1 cellular context compared by ENCODE assay signal in the genomic region with DNA sequence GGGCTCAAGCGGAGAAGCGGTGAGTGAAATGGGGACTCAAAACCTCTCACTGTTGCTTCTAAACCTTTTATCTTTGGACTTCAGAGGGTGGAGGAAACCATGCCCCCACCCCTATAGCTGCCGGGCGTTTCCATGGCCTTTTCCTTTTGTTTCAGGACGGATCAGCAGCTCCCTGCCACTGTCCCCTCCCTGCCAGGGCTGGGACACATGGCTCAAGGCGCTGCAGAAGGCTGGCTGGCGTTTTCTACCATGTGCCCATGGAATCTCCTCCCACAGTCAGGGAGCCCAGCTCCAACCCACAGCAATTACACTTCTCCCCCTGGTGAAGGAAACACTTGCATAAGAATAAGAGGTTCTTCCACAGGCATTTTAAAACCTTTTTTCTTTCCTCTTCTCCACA.
TF ChIP-seq lines count a peak whose summit lies in the region.

No MANE protein-coding gene starts in this region.

TF ChIP-seq in H1, 55 proteins besides CTCF, POLR2A, EP300 and RAD21:
- TF ChIP-seq TAF1 (IDR thresholded peaks at IDR 0.05; ENCODE audit: low read depth, low read length) (peak; percentile 50; the same call in 1 of the 2 replicates), HDAC2 (IDR thresholded peaks at IDR 0.05; ENCODE audit: borderline replicate concordance in 1 of 2, low read depth in 2 of 2, low read length in 2 of 2) (no peak), BACH1 (IDR thresholded peaks at IDR 0.05; ENCODE audit: low read length) (no peak), SRF (IDR thresholded peaks at IDR 0.05; ENCODE audit: low read depth, low read length) (no peak), SP2 (IDR thresholded peaks at IDR 0.05; ENCODE audit: low read length) (no peak), FOSL1 (IDR thresholded peaks at IDR 0.05; ENCODE audit: insufficient read depth, low read depth, low read length) (no peak), GTF2F1 (IDR thresholded peaks at IDR 0.05; ENCODE audit: borderline replicate concordance, low read depth, low read length) (no peak)
- TF ChIP-seq, protein P1, sequence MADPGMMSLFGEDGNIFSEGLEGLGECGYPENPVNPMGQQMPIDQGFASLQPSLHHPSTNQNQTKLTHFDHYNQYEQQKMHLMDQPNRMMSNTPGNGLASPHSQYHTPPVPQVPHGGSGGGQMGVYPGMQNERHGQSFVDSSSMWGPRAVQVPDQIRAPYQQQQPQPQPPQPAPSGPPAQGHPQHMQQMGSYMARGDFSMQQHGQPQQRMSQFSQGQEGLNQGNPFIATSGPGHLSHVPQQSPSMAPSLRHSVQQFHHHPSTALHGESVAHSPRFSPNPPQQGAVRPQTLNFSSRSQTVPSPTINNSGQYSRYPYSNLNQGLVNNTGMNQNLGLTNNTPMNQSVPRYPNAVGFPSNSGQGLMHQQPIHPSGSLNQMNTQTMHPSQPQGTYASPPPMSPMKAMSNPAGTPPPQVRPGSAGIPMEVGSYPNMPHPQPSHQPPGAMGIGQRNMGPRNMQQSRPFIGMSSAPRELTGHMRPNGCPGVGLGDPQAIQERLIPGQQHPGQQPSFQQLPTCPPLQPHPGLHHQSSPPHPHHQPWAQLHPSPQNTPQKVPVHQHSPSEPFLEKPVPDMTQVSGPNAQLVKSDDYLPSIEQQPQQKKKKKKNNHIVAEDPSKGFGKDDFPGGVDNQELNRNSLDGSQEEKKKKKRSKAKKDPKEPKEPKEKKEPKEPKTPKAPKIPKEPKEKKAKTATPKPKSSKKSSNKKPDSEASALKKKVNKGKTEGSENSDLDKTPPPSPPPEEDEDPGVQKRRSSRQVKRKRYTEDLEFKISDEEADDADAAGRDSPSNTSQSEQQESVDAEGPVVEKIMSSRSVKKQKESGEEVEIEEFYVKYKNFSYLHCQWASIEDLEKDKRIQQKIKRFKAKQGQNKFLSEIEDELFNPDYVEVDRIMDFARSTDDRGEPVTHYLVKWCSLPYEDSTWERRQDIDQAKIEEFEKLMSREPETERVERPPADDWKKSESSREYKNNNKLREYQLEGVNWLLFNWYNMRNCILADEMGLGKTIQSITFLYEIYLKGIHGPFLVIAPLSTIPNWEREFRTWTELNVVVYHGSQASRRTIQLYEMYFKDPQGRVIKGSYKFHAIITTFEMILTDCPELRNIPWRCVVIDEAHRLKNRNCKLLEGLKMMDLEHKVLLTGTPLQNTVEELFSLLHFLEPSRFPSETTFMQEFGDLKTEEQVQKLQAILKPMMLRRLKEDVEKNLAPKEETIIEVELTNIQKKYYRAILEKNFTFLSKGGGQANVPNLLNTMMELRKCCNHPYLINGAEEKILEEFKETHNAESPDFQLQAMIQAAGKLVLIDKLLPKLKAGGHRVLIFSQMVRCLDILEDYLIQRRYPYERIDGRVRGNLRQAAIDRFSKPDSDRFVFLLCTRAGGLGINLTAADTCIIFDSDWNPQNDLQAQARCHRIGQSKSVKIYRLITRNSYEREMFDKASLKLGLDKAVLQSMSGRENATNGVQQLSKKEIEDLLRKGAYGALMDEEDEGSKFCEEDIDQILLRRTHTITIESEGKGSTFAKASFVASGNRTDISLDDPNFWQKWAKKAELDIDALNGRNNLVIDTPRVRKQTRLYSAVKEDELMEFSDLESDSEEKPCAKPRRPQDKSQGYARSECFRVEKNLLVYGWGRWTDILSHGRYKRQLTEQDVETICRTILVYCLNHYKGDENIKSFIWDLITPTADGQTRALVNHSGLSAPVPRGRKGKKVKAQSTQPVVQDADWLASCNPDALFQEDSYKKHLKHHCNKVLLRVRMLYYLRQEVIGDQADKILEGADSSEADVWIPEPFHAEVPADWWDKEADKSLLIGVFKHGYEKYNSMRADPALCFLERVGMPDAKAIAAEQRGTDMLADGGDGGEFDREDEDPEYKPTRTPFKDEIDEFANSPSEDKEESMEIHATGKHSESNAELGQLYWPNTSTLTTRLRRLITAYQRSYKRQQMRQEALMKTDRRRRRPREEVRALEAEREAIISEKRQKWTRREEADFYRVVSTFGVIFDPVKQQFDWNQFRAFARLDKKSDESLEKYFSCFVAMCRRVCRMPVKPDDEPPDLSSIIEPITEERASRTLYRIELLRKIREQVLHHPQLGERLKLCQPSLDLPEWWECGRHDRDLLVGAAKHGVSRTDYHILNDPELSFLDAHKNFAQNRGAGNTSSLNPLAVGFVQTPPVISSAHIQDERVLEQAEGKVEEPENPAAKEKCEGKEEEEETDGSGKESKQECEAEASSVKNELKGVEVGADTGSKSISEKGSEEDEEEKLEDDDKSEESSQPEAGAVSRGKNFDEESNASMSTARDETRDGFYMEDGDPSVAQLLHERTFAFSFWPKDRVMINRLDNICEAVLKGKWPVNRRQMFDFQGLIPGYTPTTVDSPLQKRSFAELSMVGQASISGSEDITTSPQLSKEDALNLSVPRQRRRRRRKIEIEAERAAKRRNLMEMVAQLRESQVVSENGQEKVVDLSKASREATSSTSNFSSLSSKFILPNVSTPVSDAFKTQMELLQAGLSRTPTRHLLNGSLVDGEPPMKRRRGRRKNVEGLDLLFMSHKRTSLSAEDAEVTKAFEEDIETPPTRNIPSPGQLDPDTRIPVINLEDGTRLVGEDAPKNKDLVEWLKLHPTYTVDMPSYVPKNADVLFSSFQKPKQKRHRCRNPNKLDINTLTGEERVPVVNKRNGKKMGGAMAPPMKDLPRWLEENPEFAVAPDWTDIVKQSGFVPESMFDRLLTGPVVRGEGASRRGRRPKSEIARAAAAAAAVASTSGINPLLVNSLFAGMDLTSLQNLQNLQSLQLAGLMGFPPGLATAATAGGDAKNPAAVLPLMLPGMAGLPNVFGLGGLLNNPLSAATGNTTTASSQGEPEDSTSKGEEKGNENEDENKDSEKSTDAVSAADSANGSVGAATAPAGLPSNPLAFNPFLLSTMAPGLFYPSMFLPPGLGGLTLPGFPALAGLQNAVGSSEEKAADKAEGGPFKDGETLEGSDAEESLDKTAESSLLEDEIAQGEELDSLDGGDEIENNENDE (IDR thresholded peaks at IDR 0.05; ENCODE audit: insufficient replicate concordance, low read length) = no peak
- TF ChIP-seq, protein P2, sequence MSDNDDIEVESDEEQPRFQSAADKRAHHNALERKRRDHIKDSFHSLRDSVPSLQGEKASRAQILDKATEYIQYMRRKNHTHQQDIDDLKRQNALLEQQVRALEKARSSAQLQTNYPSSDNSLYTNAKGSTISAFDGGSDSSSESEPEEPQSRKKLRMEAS (IDR thresholded peaks at IDR 0.05) = peak; percentile 88
- TF ChIP-seq, protein P3, sequence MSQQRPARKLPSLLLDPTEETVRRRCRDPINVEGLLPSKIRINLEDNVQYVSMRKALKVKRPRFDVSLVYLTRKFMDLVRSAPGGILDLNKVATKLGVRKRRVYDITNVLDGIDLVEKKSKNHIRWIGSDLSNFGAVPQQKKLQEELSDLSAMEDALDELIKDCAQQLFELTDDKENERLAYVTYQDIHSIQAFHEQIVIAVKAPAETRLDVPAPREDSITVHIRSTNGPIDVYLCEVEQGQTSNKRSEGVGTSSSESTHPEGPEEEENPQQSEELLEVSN (IDR thresholded peaks at IDR 0.05) = peak; percentile 72
TF ChIP-seq in H1: peak in this region for 3.
